8 cellular contexts compared by ENCODE assay signal in genomic region chr14:103334644-103335603, GRCh38. TPM values are rescaled to one million over a fixed set of nuclear protein-coding genes. Genes with fewer than 3 reads are reported as not detected.
DNase-seq lines count a peak whose midpoint lies in the region; ATAC-seq lines count a peak whose summit lies in the region.

No MANE protein-coding gene starts in this region.

- peak overlapping the region; percentile 96 for H3K27ac Mint-ChIP-seq in memory B cell

- no peaks in the 10 kb centered on the region for H3K27me3 Mint-ChIP-seq in memory B cell

- peak overlapping the region; percentile 87 for H3K4me3 Mint-ChIP-seq in memory B cell

- peaks cover 22% of the 10 kb centered on the region for H3K4me1 Mint-ChIP-seq in memory B cell

- peaks cover 30% of the 10 kb centered on the region for H3K36me3 Mint-ChIP-seq in memory B cell

- ATAC-seq in GM18498 (IDR thresholded peaks at IDR 0.05; ENCODE audit: unreplicated experiment) (peak; percentile 23), HG02610 (IDR thresholded peaks at IDR 0.05; ENCODE audit: unreplicated experiment) (peak; percentile 23), memory B cell (ENCODE audit: low read depth) (peak; percentile 30)

- in situ Hi-C loops in G401 (cut with HindIII; ENCODE audit: low sequenced_read_pairs), result no loop called here

- no peaks in the 10 kb centered on the region for H3K9me3 Mint-ChIP-seq in memory B cell

- DNase-seq in NCI-H226, result peak; percentile 70
- DNase-seq in activated CD8-positive, alpha-beta memory T cell treated with anti-CD3 and anti-CD28 coated beads for 4 hours (ENCODE audit: low read depth in 2 of 2), result peak; percentile 73 to 74
- peak; percentile 40 for DNase-seq in effector CD8-positive, alpha-beta T cell (lab: John Stamatoyannopoulos, UW)
- DNase-seq in memory B cell (ENCODE audit: low spot score in 2 of 2), result peak; percentile 68 to 71
- peak; percentile 68 to 81 (median 73) for DNase-seq in stimulated activated CD4-positive, alpha-beta T cell treated with anti-CD3 and anti-CD28 coated beads, TNF-alpha, amount 100 ng/mL, for 24 hours (ENCODE audit: low read depth in 3 of 3)
- DNase-seq in G401 (ENCODE audit: low spot score), result no peak

RNA-seq across cellular contexts. Expression of gene EIF5, which starts 0.9 kb away (rescaled TPM):
- 265 and 299 TPM in 2 replicates for total RNA-seq in G401 (2014; rRNA removed; shearing (Covaris generic))

RNA-seq across cellular contexts. Expression of gene MARK3, which starts 50.3 kb away (rescaled TPM):
- 47.9 and 84.8 TPM in 2 replicates for total RNA-seq in G401 (2014; rRNA removed; shearing (Covaris generic))
